ENCODE assay signal across 8 cellular contexts in genomic region chr2:61017003-61017555, GRCh38. TPM values are rescaled to one million over a fixed set of nuclear protein-coding genes. Genes with fewer than 3 reads are reported as not detected.
DNase-seq lines count a peak whose midpoint lies in the region; ATAC-seq and TF ChIP-seq lines count a peak whose summit lies in the region.

No MANE protein-coding gene starts in this region.

- H3K4me1 ChIP-seq in GM23338 (ENCODE audit: insufficient read depth) (peaks cover 14% of the 10 kb centered on the region), foreskin keratinocyte (peaks cover 30% of the 10 kb centered on the region), neural progenitor cell (peaks cover 14% of the 10 kb centered on the region)

- H3K4me1 Mint-ChIP-seq in GM23338 (peaks cover 14% of the 10 kb centered on the region), neural progenitor cell (peaks cover 22% of the 10 kb centered on the region)

- peak overlapping the region; percentile 57 for H3K4me3 ChIP-seq in GM23338
- H3K4me3 ChIP-seq in neural progenitor cell: peak overlapping the region; percentile 71

- no peaks in the 10 kb centered on the region for H3K27me3 ChIP-seq in GM23338 (ENCODE audit: insufficient read depth)
- no peaks in the 10 kb centered on the region for H3K27me3 ChIP-seq in foreskin keratinocyte
- H3K27me3 ChIP-seq in neural progenitor cell: no peaks in the 10 kb centered on the region

- TF ChIP-seq CTCF in GM23338 (conservative IDR thresholded peaks at IDR 0.05; ENCODE audit: low read depth in 2 of 2) (no peak), RWPE1 (conservative IDR thresholded peaks at IDR 0.05; ENCODE audit: low read depth) (no peak), foreskin keratinocyte (conservative IDR thresholded peaks at IDR 0.05) (no peak), neural progenitor cell (IDR thresholded peaks at IDR 0.05) (no peak)

- H3K4me3 Mint-ChIP-seq in GM23338 (peak overlapping the region; percentile 98), neural progenitor cell (peak overlapping the region; percentile 100)

- H3K9me2 ChIP-seq in GM23338 (ENCODE audit: insufficient read depth): no peaks in the 10 kb centered on the region

- peaks cover 37% of the 10 kb centered on the region for H3K79me2 ChIP-seq in GM23338 (replicated peaks; ENCODE audit: insufficient read depth)
- H3K79me2 ChIP-seq in neural progenitor cell (ENCODE audit: low read depth): peaks cover 60% of the 10 kb centered on the region

- H3K4me2 ChIP-seq in GM23338 (peak overlapping the region; percentile 85), neural progenitor cell (peak overlapping the region; percentile 84)

- H3K27me3 Mint-ChIP-seq in GM23338 (ENCODE audit: insufficient read depth, low read depth, poor library complexity): peaks cover 4% of the 10 kb centered on the region
- H3K27me3 Mint-ChIP-seq in neural progenitor cell (ENCODE audit: insufficient read depth, low read depth): peaks cover 3% of the 10 kb centered on the region

- H4K20me1 ChIP-seq in GM23338 (replicated peaks; ENCODE audit: insufficient read depth) (no peaks in the 10 kb centered on the region), neural progenitor cell (ENCODE audit: low read depth) (no peaks in the 10 kb centered on the region)

- H3K9ac ChIP-seq in neural progenitor cell: peak overlapping the region; percentile 44

- ATAC-seq in GM23338 (peak; percentile 89), foreskin keratinocyte (peak; percentile 83)

- H3K36me3 ChIP-seq in GM23338 (ENCODE audit: insufficient read depth) (no peaks in the 10 kb centered on the region), neural progenitor cell (peaks cover 7% of the 10 kb centered on the region)

- H3K9me3 ChIP-seq in neural progenitor cell (ENCODE audit: low read depth): no peaks in the 10 kb centered on the region

- DNase-seq in EL (peak; percentile 76), GM23338 (ENCODE audit: low spot score) (peak; percentile 94), Kasumi-1 (lab: John Stamatoyannopoulos, UW) (peak; percentile 92 to 93), RWPE1 (ENCODE audit: low spot score) (peak; percentile 82), foreskin keratinocyte (peak; percentile 91 to 94), neural progenitor cell (ENCODE audit: low spot score) (peak; percentile 77), stromal cell of bone marrow (ENCODE audit: low read depth) (peak; percentile 59)
- DNase-seq in activated effector memory CD4-positive, alpha-beta T cell treated with anti-CD3 and anti-CD28 coated beads, Interleukin-2, amount 50 U/mL, for 16 hours: peak; percentile 88

- H3K36me3 Mint-ChIP-seq in GM23338 (ENCODE audit: low read depth): peaks cover 12% of the 10 kb centered on the region; the same call in 2 of the 3 replicates
- peaks cover 12% of the 10 kb centered on the region for H3K36me3 Mint-ChIP-seq in neural progenitor cell

- POLR2A ChIA-PET in RWPE1 (lab: Yijun Ruan, JAX; ENCODE audit: low non-redundant PET): no interaction called here

- CTCF ChIA-PET in RWPE1 (lab: Yijun Ruan, JAX): no interaction called here

- peak overlapping the region; percentile 100 for H3K27ac Mint-ChIP-seq in GM23338
- H3K27ac Mint-ChIP-seq in neural progenitor cell: peak overlapping the region; percentile 98

- H2AFZ ChIP-seq in GM23338: peak overlapping the region; percentile 99
- peak overlapping the region; percentile 95 for H2AFZ ChIP-seq in neural progenitor cell (replicated peaks)

- H3K27ac ChIP-seq in GM23338 (ENCODE audit: low read depth) (peak overlapping the region; percentile 98), RWPE1 (peak overlapping the region; percentile 99), foreskin keratinocyte (peak overlapping the region; percentile 96), neural progenitor cell (peak overlapping the region; percentile 86)

- no peaks in the 10 kb centered on the region for H3F3A ChIP-seq in GM23338 (replicated peaks; ENCODE audit: low read depth)
- H3F3A ChIP-seq in neural progenitor cell (ENCODE audit: low read depth): peaks cover 22% of the 10 kb centered on the region

- H3K9me3 Mint-ChIP-seq in GM23338 (no peaks in the 10 kb centered on the region), neural progenitor cell (peaks cover 2% of the 10 kb centered on the region)

TF ChIP-seq in GM23338, 12 proteins besides CTCF, POLR2A, EP300 and RAD21 (continues in another document):
- TF ChIP-seq ZNF114 (CRISPR knock-in tag; IDR thresholded peaks at IDR 0.05): no peak
- no peak for TF ChIP-seq EZH2 (IDR thresholded peaks at IDR 0.05; ENCODE audit: low read depth, unreplicated experiment)
- no peak for TF ChIP-seq ZNF462 (CRISPR knock-in tag; IDR thresholded peaks at IDR 0.05)
- TF ChIP-seq ZNF331 (CRISPR knock-in tag; IDR thresholded peaks at IDR 0.05; ENCODE audit: low read depth): no peak
- TF ChIP-seq NANOG (IDR thresholded peaks at IDR 0.05; ENCODE audit: borderline replicate concordance): no peak
- TF ChIP-seq POLR2AphosphoS5 (IDR thresholded peaks at IDR 0.05; ENCODE audit: low read depth): peak; percentile 45

RNA-seq across cellular contexts. Expression of gene PEX13, which starts 0.4 kb away (rescaled TPM):
- 29.2 and 35.1 TPM in 2 replicates for total RNA-seq in GM23338 (2014; rRNA removed; shearing (Covaris generic))
- polyA plus RNA-seq in GM23338 (2016; fragmentation: Nextera tagmentation; extraction: Ambion mirVana) (15.8 and 16.9 TPM in 2 replicates), foreskin keratinocyte (7.0 and 8.2 TPM in 2 replicates)
- total RNA-seq in foreskin keratinocyte (20.7 and 22.3 TPM in 2 replicates), neural progenitor cell (ENCODE audit: low replicate concordance) (64.9 and 74.9 TPM in 2 replicates)

RNA-seq across cellular contexts. Expression of gene PUS10, which starts 1.0 kb away (rescaled TPM):
- 2.5 and 3.5 TPM in 2 replicates for total RNA-seq in GM23338 (2014; rRNA removed; shearing (Covaris generic))
- 1.7 and 2.2 TPM in 2 replicates for polyA plus RNA-seq in GM23338 (2016; fragmentation: Nextera tagmentation; extraction: Ambion mirVana)
- 3.1 and 3.4 TPM in 2 replicates for total RNA-seq in foreskin keratinocyte
- 1.1 and 1.3 TPM in 2 replicates for polyA plus RNA-seq in foreskin keratinocyte
- total RNA-seq in neural progenitor cell (ENCODE audit: low replicate concordance): 10.4 and 11.3 TPM in 2 replicates

RNA-seq across cellular contexts. Expression of gene SANBR, which starts 48.6 kb away (rescaled TPM):
- 10.8 TPM in 2 replicates for total RNA-seq in GM23338 (2014; rRNA removed; shearing (Covaris generic))
- polyA plus RNA-seq in GM23338 (2016; fragmentation: Nextera tagmentation; extraction: Ambion mirVana) (5.0 and 8.4 TPM in 2 replicates), foreskin keratinocyte (4.2 and 4.3 TPM in 2 replicates)
- total RNA-seq in foreskin keratinocyte (11.0 and 11.5 TPM in 2 replicates), neural progenitor cell (ENCODE audit: low replicate concordance) (28.3 and 47.3 TPM in 2 replicates)

Comparison
In these comparisons a context has a peak if more than half of its experiments do, and no peak if none do; other contexts are left out.
1. Peak in every context shown above with its lines: DNase-seq, ATAC-seq, H3K4me3 ChIP-seq and H3K27ac ChIP-seq.